ENCODE assay signal across 18 cellular contexts in the genomic region with DNA sequence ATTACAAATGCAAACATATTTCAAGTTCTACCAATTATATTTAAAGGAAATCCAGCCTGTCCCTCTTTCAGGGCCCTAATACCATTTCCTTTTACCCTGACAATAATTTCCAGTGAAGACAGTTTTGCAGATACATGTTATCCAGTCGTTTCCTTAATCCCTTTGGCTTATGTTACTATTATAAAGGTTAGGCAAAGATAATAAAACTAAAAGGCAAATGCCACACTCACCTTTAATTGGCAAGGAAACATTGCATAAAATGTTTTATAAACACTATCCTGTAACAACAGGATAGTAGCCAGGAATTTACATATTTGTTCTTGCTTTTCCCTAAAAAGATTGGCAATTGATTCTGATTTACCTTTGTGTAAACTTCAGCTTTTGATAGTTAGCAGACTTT.
DNase-seq lines count a peak whose midpoint lies in the region; ATAC-seq and TF ChIP-seq lines count a peak whose summit lies in the region.
"Had no signal": no experiment of that assay in that cellular context is flagged by ENCODE, and none has a peak within 500 bp of the region (broad histone marks: within the 10 kb centered on the region; RNA-seq: fewer than 3 reads in every experiment).

No MANE protein-coding gene starts in this region.

- DNase-seq in LNCaP clone FGC (ENCODE audit: low read depth): peak; percentile 89
- no peak for DNase-seq in PC-3
- no peak for DNase-seq in left colon
- DNase-seq in T-cell: no peak
- DNase-seq in naive thymus-derived CD8-positive, alpha-beta T cell: no peak
- DNase-seq in activated CD4-positive, alpha-beta T cell treated with anti-CD3 and anti-CD28 coated beads, Interleukin-2, amount 50 U/mL, for 48 hours: no peak
- DNase-seq: Calu3; CD4-positive, alpha-beta T cell; CD8-positive, alpha-beta memory T cell; DMS53; DMS79 treated with DMSO at 0.1 percent for 48 hours; GF-D8; GOT3; HFFc6 had no signal

- H3K4me1 ChIP-seq in PC-3 (ENCODE audit: insufficient read depth, low read length): no peaks in the 10 kb centered on the region
- H3K4me1 ChIP-seq: BLaER1, HAP-1 had no signal

- CTCF ChIA-PET in PC-3 (lab: Charles Lee) (no interaction called here), T-cell (lab: Charles Lee) (no interaction called here)

- no peak overlapping the region for H3K27ac Mint-ChIP-seq in T-cell
- no peak overlapping the region for H3K27ac Mint-ChIP-seq in naive thymus-derived CD8-positive, alpha-beta T cell
- H3K27ac Mint-ChIP-seq: B cell; CD4-positive, alpha-beta T cell; CD8-positive, alpha-beta memory T cell; HFFc6 had no signal

- H3K36me3 ChIP-seq in PC-3 (ENCODE audit: low read depth, low read length): no peaks in the 10 kb centered on the region
- H3K36me3 ChIP-seq: BLaER1, HAP-1 had no signal

- no peaks in the 10 kb centered on the region for H3K4me1 Mint-ChIP-seq in T-cell
- H3K4me1 Mint-ChIP-seq in naive thymus-derived CD8-positive, alpha-beta T cell: peaks cover 0 to 7% (median 2%) of the 10 kb centered on the region in 4 donors
- H3K4me1 Mint-ChIP-seq: B cell; CD8-positive, alpha-beta memory T cell had no signal

- intact Hi-C loops in PC-3 (cut with micrococcal nuclease): no loop called here
- intact Hi-C loops in left colon (cut with DNase I, micrococcal nuclease): no loop called here

- no peaks in the 10 kb centered on the region for H3K27me3 Mint-ChIP-seq in T-cell
- H3K27me3 Mint-ChIP-seq in naive thymus-derived CD8-positive, alpha-beta T cell: peaks cover 0 to 1% (median 0%) of the 10 kb centered on the region in 5 donors
- H3K27me3 Mint-ChIP-seq: B cell; CD4-positive, alpha-beta T cell had no signal

- TF ChIP-seq CTCF in 22Rv1 (IDR thresholded peaks at IDR 0.05): no peak
- TF ChIP-seq CTCF in LNCaP clone FGC (IDR thresholded peaks at IDR 0.05; ENCODE audit: control insufficient read depth, extremely low read depth, insufficient read depth): no peak
- TF ChIP-seq CTCF in PC-3 (conservative IDR thresholded peaks at IDR 0.05; ENCODE audit: low read depth, low read length): no peak

- H3K36me3 Mint-ChIP-seq in T-cell: peaks cover 38% of the 10 kb centered on the region
- H3K36me3 Mint-ChIP-seq in naive thymus-derived CD8-positive, alpha-beta T cell: peaks cover 23 to 68% (median 30%) of the 10 kb centered on the region in 3 donors

- no peak overlapping the region for H3K4me2 ChIP-seq in PC-3 (ENCODE audit: low read length)
- H3K4me2 ChIP-seq: BLaER1 had no signal

- H4K20me1 ChIP-seq in PC-3 (ENCODE audit: low read length): no peaks in the 10 kb centered on the region
- H4K20me1 ChIP-seq: BLaER1 had no signal

- POLR2A ChIA-PET in PC-3 (lab: Charles Lee; ENCODE audit: unreplicated experiment) (no interaction called here), T-cell (lab: Charles Lee) (no interaction called here)
- POLR2A ChIA-PET in naive thymus-derived CD8-positive, alpha-beta T cell (lab: Charles Lee): no interaction called here

- no peaks in the 10 kb centered on the region for H3F3A ChIP-seq in PC-3 (ENCODE audit: low read length, unreplicated experiment)

- no peak overlapping the region for H3K4me3 Mint-ChIP-seq in T-cell
- no peak overlapping the region for H3K4me3 Mint-ChIP-seq in naive thymus-derived CD8-positive, alpha-beta T cell
- H3K4me3 Mint-ChIP-seq: B cell; CD4-positive, alpha-beta T cell; CD8-positive, alpha-beta memory T cell; HFFc6 had no signal

- no TSS peak for BruUV-seq in PC-3 (replicated peaks; lab: Mats Ljungman, UMichigan)

- H3K27me3 ChIP-seq in PC-3 (ENCODE audit: low read length): no peaks in the 10 kb centered on the region
- H3K27me3 ChIP-seq: BLaER1 had no signal

- peak; percentile 55 for ATAC-seq in PC-3
- peak; percentile 85 for ATAC-seq in left colon
- no peak for ATAC-seq in T-cell (replicated peaks in 1 of 4)
- ATAC-seq in naive thymus-derived CD8-positive, alpha-beta T cell: no peak

- no peaks in the 10 kb centered on the region for H3K9me3 ChIP-seq in PC-3 (ENCODE audit: low read length)
- H3K9me3 ChIP-seq: HAP-1 had no signal

- H3K9me2 ChIP-seq in PC-3 (replicated peaks; ENCODE audit: low read length): no peaks in the 10 kb centered on the region

- H3K9me3 Mint-ChIP-seq in T-cell: peaks cover 5 to 12% (median 7%) of the 10 kb centered on the region in 3 donors
- H3K9me3 Mint-ChIP-seq in naive thymus-derived CD8-positive, alpha-beta T cell: peaks cover 0 to 18% (median 6%) of the 10 kb centered on the region in 9 donors

- no peaks in the 10 kb centered on the region for H3K79me2 ChIP-seq in PC-3 (ENCODE audit: low read length)

- no peak overlapping the region for H3K9ac ChIP-seq in PC-3 (ENCODE audit: low read length)
- H3K9ac ChIP-seq: BLaER1 had no signal

- no peak overlapping the region for H2AFZ ChIP-seq in PC-3 (ENCODE audit: low read length)

- H3K27ac ChIP-seq in 22Rv1 (peak overlapping the region; percentile 28), PC-3 (ENCODE audit: low read length) (no peak overlapping the region)
- H3K27ac ChIP-seq: BLaER1 had no signal

- H3K4me3 ChIP-seq in LNCaP clone FGC (ENCODE audit: low read depth, low read length): no peak overlapping the region
- no peak overlapping the region for H3K4me3 ChIP-seq in PC-3 (ENCODE audit: low read length)
- H3K4me3 ChIP-seq: BLaER1, HAP-1 had no signal

Comparison
In these comparisons a context has a peak if more than half of its experiments do, and no peak if none do; other contexts are left out.
1. ATAC-seq: peak in PC-3 (single experiment) and left colon (single experiment); none in T-cell (0 of 4) and naive thymus-derived CD8-positive, alpha-beta T cell (0 of 2).